12 cellular contexts compared by ENCODE assay signal in genomic region chr16:10752843-10753523, GRCh38. TPM values are rescaled to one million over a fixed set of nuclear protein-coding genes. Genes with fewer than 3 reads are reported as not detected.
DNase-seq lines count a peak whose midpoint lies in the region; ATAC-seq and TF ChIP-seq lines count a peak whose summit lies in the region.
"Had no signal": no experiment of that assay in that cellular context is flagged by ENCODE, and none has a peak within 500 bp of the region (broad histone marks: within the 10 kb centered on the region; RNA-seq: fewer than 3 reads in every experiment).

No MANE protein-coding gene starts in this region.

- H3K9me3 Mint-ChIP-seq in WTC11 = no peaks in the 10 kb centered on the region
- no peaks in the 10 kb centered on the region for H3K9me3 Mint-ChIP-seq in natural killer cell
- H3K9me3 Mint-ChIP-seq in CD4-positive, alpha-beta memory T cell = no peaks in the 10 kb centered on the region
- H3K9me3 Mint-ChIP-seq: activated CD4-positive, alpha-beta memory T cell treated with anti-CD3 and anti-CD28 coated beads for 36 hours; neural crest cell had no signal

- POLR2A ChIA-PET in WTC11 (lab: Charles Lee) = no interaction called here
- POLR2A ChIA-PET in CD4-positive, alpha-beta memory T cell (lab: Charles Lee; ENCODE audit: partially characterized antibody) = interaction anchor here (2.2 kb wide), 1 partner anchor 9 kb away, joined by 9 read pairs; the partner anchor contains the start of gene NUBP1

- ATAC-seq in GM18868 (IDR thresholded peaks at IDR 0.05; ENCODE audit: unreplicated experiment) = peak; percentile 71
- peak; percentile 62 for ATAC-seq in HG02884 (IDR thresholded peaks at IDR 0.05; ENCODE audit: unreplicated experiment)
- ATAC-seq in WTC11 = no peak
- peak in 2 of 3 donors; percentile 18 to 40 for ATAC-seq in natural killer cell
- ATAC-seq in HG03097 (IDR thresholded peaks at IDR 0.05; ENCODE audit: low FRiP score, unreplicated experiment) = no peak

- no peak for DNase-seq in WTC11 (ENCODE audit: low spot score)
- DNase-seq in natural killer cell = no peak
- DNase-seq in NCI-H510A treated with DMSO at 0.1 percent for 48 hours (lab: John Stamatoyannopoulos, UW) = no peak
- no peak for DNase-seq in activated T-cell treated with anti-CD3 and anti-CD28 coated beads, Interleukin-2, amount 50 U/mL, for 1 hour
- no peak for DNase-seq in CD4-positive, alpha-beta memory T cell
- DNase-seq: activated CD4-positive, alpha-beta memory T cell treated with anti-CD3 and anti-CD28 coated beads for 36 hours; MM.1S had no signal

- intact Hi-C loops in natural killer cell (cut with micrococcal nuclease) = no loop called here
- intact Hi-C loops in CD4-positive, alpha-beta memory T cell (cut with micrococcal nuclease) = no loop called here

- H3K27me3 ChIP-seq in CD4-positive, alpha-beta memory T cell (ENCODE audit: insufficient read depth, low read length) = no peaks in the 10 kb centered on the region

- H3K4me1 Mint-ChIP-seq in WTC11 (no peaks in the 10 kb centered on the region), natural killer cell (peaks cover 5 to 9% of the 10 kb centered on the region in 2 donors)
- H3K4me1 Mint-ChIP-seq in CD4-positive, alpha-beta memory T cell = peaks cover 0 to 2% (median 0%) of the 10 kb centered on the region in 4 donors
- H3K4me1 Mint-ChIP-seq: neural crest cell had no signal

- no peaks in the 10 kb centered on the region for H3K4me1 ChIP-seq in CD4-positive, alpha-beta memory T cell (ENCODE audit: insufficient read depth, low read length)

- H3K4me3 ChIP-seq in CD4-positive, alpha-beta memory T cell (ENCODE audit: low read length in 2 of 2) = no peak overlapping the region

- CTCF ChIA-PET in WTC11 (lab: Charles Lee) = interaction anchor here (0.6 to 1.4 kb wide), 2 partner anchors 231 to 1933 kb away, joined by 3 read pairs; no protein-coding TSS in a partner anchor
- CTCF ChIA-PET in CD4-positive, alpha-beta memory T cell (lab: Charles Lee; ENCODE audit: partially characterized antibody) = no interaction called here

- H3K27ac Mint-ChIP-seq in WTC11 = 0 out of 2 replicates have a peak overlapping the region, but pooled peaks have one; percentile 7
- H3K27ac Mint-ChIP-seq in natural killer cell = peak overlapping the region in 1 of 2 donors; percentile 46
- H3K27ac Mint-ChIP-seq in CD4-positive, alpha-beta memory T cell = peak overlapping the region in 1 of 7 donors; percentile 37
- H3K27ac Mint-ChIP-seq: activated CD4-positive, alpha-beta memory T cell treated with anti-CD3 and anti-CD28 coated beads for 36 hours had no signal

- H3K4me3 Mint-ChIP-seq in WTC11 = no peak overlapping the region
- no peak overlapping the region for H3K4me3 Mint-ChIP-seq in natural killer cell
- H3K4me3 Mint-ChIP-seq in CD4-positive, alpha-beta memory T cell = no peak overlapping the region
- H3K4me3 Mint-ChIP-seq: activated CD4-positive, alpha-beta memory T cell treated with anti-CD3 and anti-CD28 coated beads for 36 hours; neural crest cell had no signal

- H3K27me3 Mint-ChIP-seq in WTC11 (ENCODE audit: low read depth) = no peaks in the 10 kb centered on the region
- no peaks in the 10 kb centered on the region for H3K27me3 Mint-ChIP-seq in natural killer cell (ENCODE audit: low read depth in 2 of 2)
- no peaks in the 10 kb centered on the region for H3K27me3 Mint-ChIP-seq in CD4-positive, alpha-beta memory T cell
- H3K27me3 Mint-ChIP-seq: activated CD4-positive, alpha-beta memory T cell treated with anti-CD3 and anti-CD28 coated beads for 36 hours had no signal

- no peaks in the 10 kb centered on the region for H3K9me3 ChIP-seq in CD4-positive, alpha-beta memory T cell (ENCODE audit: control insufficient read depth in 1 of 2, low read length in 2 of 2)

- H3K27ac ChIP-seq in CD4-positive, alpha-beta memory T cell (ENCODE audit: low read depth, low read length) = no peak overlapping the region

- H3K36me3 Mint-ChIP-seq in WTC11 (peaks cover 14% of the 10 kb centered on the region), natural killer cell (no peaks in the 10 kb centered on the region)
- peaks cover 58 to 79% of the 10 kb centered on the region in 2 donors for H3K36me3 Mint-ChIP-seq in CD4-positive, alpha-beta memory T cell

- no peak for TF ChIP-seq CTCF in WTC11 (IDR thresholded peaks at IDR 0.05)
- TF ChIP-seq CTCF in natural killer cell (IDR thresholded peaks at IDR 0.05) = no peak

- H3K36me3 ChIP-seq in CD4-positive, alpha-beta memory T cell (ENCODE audit: insufficient read depth, low read length) = peaks cover 64% of the 10 kb centered on the region

TF ChIP-seq in WTC11, 78 proteins besides CTCF, POLR2A, EP300 and RAD21 (continues in another document):
- TF ChIP-seq STAT6 (CRISPR knock-in tag; conservative IDR thresholded peaks at IDR 0.05; ENCODE audit: low read depth) = no peak
- no peak for TF ChIP-seq FOXJ3 (CRISPR knock-in tag; IDR thresholded peaks at IDR 0.05; ENCODE audit: borderline replicate concordance)
- no peak for TF ChIP-seq HMGXB4 (CRISPR knock-in tag; IDR thresholded peaks at IDR 0.05)
- no peak for TF ChIP-seq ELF4 (CRISPR knock-in tag; IDR thresholded peaks at IDR 0.05; ENCODE audit: low read depth)
- TF ChIP-seq HMGA2 (CRISPR knock-in tag; IDR thresholded peaks at IDR 0.05) = no peak
- no peak for TF ChIP-seq E2F1 (CRISPR knock-in tag; IDR thresholded peaks at IDR 0.05)
- TF ChIP-seq IRF2 (CRISPR knock-in tag; IDR thresholded peaks at IDR 0.05; ENCODE audit: borderline replicate concordance, low read depth) = no peak
- TF ChIP-seq OVOL2 (CRISPR knock-in tag; IDR thresholded peaks at IDR 0.05; ENCODE audit: borderline replicate concordance) = no peak
- no peak for TF ChIP-seq ZBTB21 (CRISPR knock-in tag; IDR thresholded peaks at IDR 0.05; ENCODE audit: borderline replicate concordance)
- TF ChIP-seq ATF6 (CRISPR knock-in tag; IDR thresholded peaks at IDR 0.05) = no peak

RNA-seq across cellular contexts. Expression of gene NUBP1, which starts 9.3 kb away (rescaled TPM):
- total RNA-seq in WTC11 (2021) (23.5 to 25.4 TPM (median 25.4 TPM) in 3 replicates), natural killer cell (10 to 100 TPM; 19.3 to 25.6 (median 20.5) TPM)
- total RNA-seq in CD4-positive, alpha-beta memory T cell = 10 to 100 TPM; 23.5 to 28.4 TPM
- polyA plus RNA-seq in CD4-positive, alpha-beta memory T cell = 10 to 100 TPM; 34.3 to 36.2 TPM

RNA-seq across cellular contexts. Expression of gene TEKT5, which starts 58.3 kb away (rescaled TPM):
- 0.60 to 1.1 TPM (median 0.82 TPM) in 3 replicates for total RNA-seq in WTC11 (2021)
- total RNA-seq in natural killer cell = 1 to 10 TPM in 1 of 3 donors, not detected in 2; 1.1 TPM
- not detected for total RNA-seq in CD4-positive, alpha-beta memory T cell
- polyA plus RNA-seq in CD4-positive, alpha-beta memory T cell = not detected
- total RNA-seq: endothelial cell of umbilical vein had no signal
- polyA plus RNA-seq: endothelial cell of umbilical vein had no signal

Comparison
In these comparisons a context has a peak if more than half of its experiments do, and no peak if none do; other contexts are left out.
1. ATAC-seq: peak in GM18868 (single experiment), HG02884 (single experiment) and natural killer cell (2 of 3); none in WTC11 (single experiment) and HG03097 (single experiment).